Comparison of ENCODE assay signal across 17 cellular contexts in the genomic region with DNA sequence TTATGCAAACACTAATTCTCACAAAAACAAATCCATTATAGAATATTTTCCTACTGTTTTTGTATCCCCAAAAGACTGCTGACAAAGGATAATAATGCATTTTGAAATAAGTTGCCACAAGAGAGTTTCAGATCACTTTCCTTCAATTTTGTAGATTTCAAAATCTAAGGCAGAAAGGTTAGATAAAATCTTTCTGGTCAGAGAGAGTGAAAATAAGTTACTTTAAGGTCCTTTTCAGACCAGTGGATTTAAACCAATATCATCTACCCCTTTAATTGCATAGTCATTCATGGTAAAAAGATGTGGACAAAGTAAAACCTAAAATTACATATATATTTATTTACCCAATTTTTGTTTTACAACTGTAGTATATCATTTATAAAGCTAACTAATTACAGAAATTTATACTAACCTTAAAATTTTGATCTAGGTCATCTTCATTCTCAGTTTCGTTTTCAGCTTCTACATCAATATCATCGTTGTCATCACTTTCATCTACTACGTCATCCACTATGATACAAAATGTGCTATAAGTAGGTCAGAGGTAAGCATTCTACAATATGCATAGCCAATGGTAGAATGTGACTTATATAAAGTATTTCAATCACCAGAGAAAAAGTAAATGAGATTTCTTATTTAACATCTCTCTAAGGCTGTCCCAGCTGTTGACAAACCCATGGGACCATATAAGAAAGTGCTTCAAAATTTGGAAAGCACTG.
"Had no signal": no experiment of that assay in that cellular context is flagged by ENCODE, and none has a peak within 500 bp of the region (broad histone marks: within the 10 kb centered on the region; RNA-seq: fewer than 3 reads in every experiment).

No MANE protein-coding gene starts in this region.

- H3K9me3 ChIP-seq: adrenal gland, esophagus squamous epithelium, left ventricle myocardium inferior, mucosa of descending colon, neutrophil, thoracic aorta had no signal

- H3K36me3 ChIP-seq: adrenal gland, thoracic aorta had no signal

- ATAC-seq: mucosa of descending colon; naive thymus-derived CD8-positive, alpha-beta T cell had no signal

- H3K27me3 Mint-ChIP-seq: activated B cell treated with CpG ODN at 0.5 μM for 24 hours; activated naive CD4-positive, alpha-beta T cell treated with anti-CD3 and anti-CD28 coated beads, Interleukin-2, amount 50 U/mL, for 24 hours; activated T-cell treated with anti-CD3 and anti-CD28 coated beads, Interleukin-2, amount 50 U/mL, for 24 hours; memory B cell; naive thymus-derived CD8-positive, alpha-beta T cell had no signal

- H3K4me1 ChIP-seq: adrenal gland, esophagus squamous epithelium, parathyroid adenoma had no signal

- H3K27ac ChIP-seq: adrenal gland, esophagus squamous epithelium, left ventricle myocardium inferior, neutrophil, parathyroid adenoma, thoracic aorta had no signal

- H3K27me3 ChIP-seq: adrenal gland, esophagus squamous epithelium, neutrophil had no signal

- H3K4me3 Mint-ChIP-seq: activated B cell treated with CpG ODN at 0.5 μM for 24 hours; activated naive CD4-positive, alpha-beta T cell treated with anti-CD3 and anti-CD28 coated beads, Interleukin-2, amount 50 U/mL, for 24 hours; activated T-cell treated with anti-CD3 and anti-CD28 coated beads, Interleukin-2, amount 50 U/mL, for 24 hours; memory B cell; naive thymus-derived CD8-positive, alpha-beta T cell; T-helper 2 cell treated with Interferon-gamma antibody and Interleukin-4, amounts not matched to agents 5 μg/mL and 100 μg/mL, for 36 hours had no signal

- DNase-seq: activated B cell treated with CpG ODN at 0.5 μM for 24 hours; activated effector memory CD4-positive, alpha-beta T cell treated with anti-CD3 and anti-CD28 coated beads, Interleukin-2, amount 50 U/mL, for 16 hours; activated T-cell treated with anti-CD3 and anti-CD28 coated beads, Interleukin-2, amount 50 U/mL, for 24 hours; adrenal gland; esophagus squamous epithelium; hippocampal formation; left ventricle myocardium inferior; mucosa of descending colon; naive thymus-derived CD8-positive, alpha-beta T cell; stimulated activated CD4-positive, alpha-beta T cell treated with anti-CD3 and anti-CD28 coated beads, Interleukin-12 subunit alpha, Interleukin-12 subunit beta, amount 100 ng/mL, for 4 hours; stimulated activated CD4-positive, alpha-beta T cell treated with anti-CD3 and anti-CD28 coated beads, Interleukin-2, amount 100 ng/mL, for 24 hours had no signal

- H3K4me3 ChIP-seq: adrenal gland, esophagus squamous epithelium, left ventricle myocardium inferior, mucosa of descending colon, thoracic aorta had no signal

- H3K27ac Mint-ChIP-seq: activated B cell treated with CpG ODN at 0.5 μM for 24 hours; activated naive CD4-positive, alpha-beta T cell treated with anti-CD3 and anti-CD28 coated beads, Interleukin-2, amount 50 U/mL, for 24 hours; activated T-cell treated with anti-CD3 and anti-CD28 coated beads, Interleukin-2, amount 50 U/mL, for 24 hours; memory B cell; T-helper 2 cell treated with Interferon-gamma antibody and Interleukin-4, amounts not matched to agents 5 μg/mL and 100 μg/mL, for 36 hours had no signal

- H3K9me3 Mint-ChIP-seq: activated B cell treated with CpG ODN at 0.5 μM for 24 hours; activated naive CD4-positive, alpha-beta T cell treated with anti-CD3 and anti-CD28 coated beads, Interleukin-2, amount 50 U/mL, for 24 hours; activated T-cell treated with anti-CD3 and anti-CD28 coated beads, Interleukin-2, amount 50 U/mL, for 24 hours; naive thymus-derived CD8-positive, alpha-beta T cell; T-helper 2 cell treated with Interferon-gamma antibody and Interleukin-4, amounts not matched to agents 5 μg/mL and 100 μg/mL, for 36 hours had no signal

- H3K4me1 Mint-ChIP-seq: activated naive CD4-positive, alpha-beta T cell treated with anti-CD3 and anti-CD28 coated beads, Interleukin-2, amount 50 U/mL, for 24 hours had no signal
